ENCODE assay signal across 1 cellular context in the genomic region with DNA sequence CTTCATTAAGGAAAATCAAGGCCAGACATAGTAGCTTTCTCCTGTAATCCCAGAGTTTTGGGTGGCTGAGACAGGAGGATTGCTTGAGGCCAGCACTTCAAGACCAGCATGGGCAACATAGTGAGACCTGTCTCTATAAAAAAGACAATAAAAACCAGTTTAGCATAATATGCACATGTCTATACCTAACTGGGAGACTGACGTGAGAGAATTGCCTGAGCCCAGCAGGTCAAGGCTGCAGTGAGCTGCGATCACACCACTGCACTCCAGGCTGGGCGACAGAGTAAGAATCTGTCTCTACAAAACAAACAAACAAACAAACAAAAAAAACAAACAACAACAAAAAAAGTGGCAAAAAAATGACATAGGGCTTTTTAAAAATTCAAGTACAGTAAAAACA.
TF ChIP-seq lines count a peak whose summit lies in the region.

No MANE protein-coding gene starts in this region.

TF ChIP-seq in H1, 55 proteins besides CTCF, POLR2A, EP300 and RAD21:
- TF ChIP-seq CEBPB (IDR thresholded peaks at IDR 0.05; ENCODE audit: low read depth, low read length) (no peak), RBBP5 (IDR thresholded peaks at IDR 0.05; ENCODE audit: borderline replicate concordance, low read depth, low read length) (no peak), TCF12 (IDR thresholded peaks at IDR 0.05; ENCODE audit: low read depth, low read length) (no peak), POU5F1 (IDR thresholded peaks at IDR 0.05; ENCODE audit: low read depth, low read length) (no peak), SUZ12 (IDR thresholded peaks at IDR 0.05; ENCODE audit: low read length) (no peak), SIRT6 (IDR thresholded peaks at IDR 0.05; ENCODE audit: low read length) (no peak), CTBP2 (IDR thresholded peaks at IDR 0.05; ENCODE audit: borderline replicate concordance, insufficient read depth, insufficient read length, low read length) (no peak), ASH2L (IDR thresholded peaks at IDR 0.05; ENCODE audit: low read length) (no peak), NRF1 (IDR thresholded peaks at IDR 0.05; ENCODE audit: low read depth, low read length) (no peak), SRF (IDR thresholded peaks at IDR 0.05; ENCODE audit: low read depth, low read length) (no peak), SIN3A (conservative IDR thresholded peaks at IDR 0.05 in 1 of 2, IDR thresholded peaks at IDR 0.05 in 1 of 2; ENCODE audit: low read depth in 1 of 2, low read length in 2 of 2) (no peak), PHF8 (conservative IDR thresholded peaks at IDR 0.05; ENCODE audit: low read depth, low read length) (no peak), ZNF274 (IDR thresholded peaks at IDR 0.05; ENCODE audit: borderline replicate concordance, extremely low read depth, low read length) (no peak), EZH2 (IDR thresholded peaks at IDR 0.05; ENCODE audit: low read depth, low read length, severe bottlenecking) (no peak), CREB1 (IDR thresholded peaks at IDR 0.05) (no peak), CBX8 (IDR thresholded peaks at IDR 0.05; ENCODE audit: borderline replicate concordance, low read depth, low read length) (no peak), TAF7 (optimal IDR thresholded peaks at IDR 0.05; ENCODE audit: borderline replicate concordance, low read depth, low read length) (no peak), CBX5 (IDR thresholded peaks at IDR 0.05; ENCODE audit: low read depth, low read length) (no peak)
- TF ChIP-seq, protein P1, sequence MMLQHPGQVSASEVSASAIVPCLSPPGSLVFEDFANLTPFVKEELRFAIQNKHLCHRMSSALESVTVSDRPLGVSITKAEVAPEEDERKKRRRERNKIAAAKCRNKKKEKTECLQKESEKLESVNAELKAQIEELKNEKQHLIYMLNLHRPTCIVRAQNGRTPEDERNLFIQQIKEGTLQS (IDR thresholded peaks at IDR 0.05; ENCODE audit: insufficient read depth, low read depth, low read length) = no peak
TF ChIP-seq in H1: peak in this region for 0.
